Comparison of ENCODE assay signal across 27 cellular contexts in the genomic region with DNA sequence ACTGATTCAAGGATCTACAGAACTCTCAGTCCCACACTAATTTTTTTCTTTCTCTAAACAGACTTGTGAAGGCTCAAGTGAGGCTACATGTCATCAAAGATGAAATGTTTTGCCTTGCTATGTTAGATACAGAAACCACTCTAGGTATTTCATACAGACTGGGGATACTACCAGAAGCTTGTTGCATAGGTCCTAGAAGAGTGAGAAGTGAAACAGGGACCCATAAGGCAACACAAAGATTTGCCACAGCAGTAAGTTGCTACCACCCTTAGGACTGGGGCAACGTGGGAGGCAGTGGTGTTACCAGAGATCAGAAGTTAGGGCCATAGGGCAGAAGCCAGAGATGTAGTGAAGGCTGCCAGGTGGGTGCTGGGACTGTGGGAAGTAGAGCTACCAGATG.
"Had no signal": no experiment of that assay in that cellular context is flagged by ENCODE, and none has a peak within 500 bp of the region (broad histone marks: within the 10 kb centered on the region; RNA-seq: fewer than 3 reads in every experiment).

No MANE protein-coding gene starts in this region.

- H3K4me3 ChIP-seq: pancreas, prostate gland, skin epidermis, uterus had no signal

- DNase-seq: activated CD4-positive, alpha-beta memory T cell treated with anti-CD3 and anti-CD28 coated beads, Interleukin-2, amount 10 ng/mL, durations not matched to agents 7 days and 5 days; activated CD4-positive, alpha-beta T cell treated with anti-CD3 and anti-CD28 coated beads for 1 hour; activated CD4-positive, alpha-beta T cell treated with anti-CD3 and anti-CD28 coated beads, Interleukin-2, amount 10 ng/mL, durations not matched to agents 7 days and 5 days; activated CD8-positive, alpha-beta memory T cell treated with anti-CD3 and anti-CD28 coated beads, Interleukin-2, amount 50 U/mL, for 48 hours; activated gamma-delta T cell treated with Interleukin-2 at 50 U/mL for 16 hours; activated naive CD4-positive, alpha-beta T cell treated with anti-CD3 and anti-CD28 coated beads, Interleukin-2, amount 50 U/mL, for 16 hours; activated T-cell treated with anti-CD3 and anti-CD28 coated beads, Interleukin-2, amount 50 U/mL, for 24 hours; amniotic stem cell; brain microvascular endothelial cell; caudate nucleus; foreskin fibroblast; head of caudate nucleus; midbrain; naive thymus-derived CD4-positive, alpha-beta T cell; pancreas; retina; stimulated activated CD4-positive, alpha-beta T cell treated with anti-CD3 and anti-CD28 coated beads, Interleukin-12 subunit alpha, Interleukin-12 subunit beta, amount 100 ng/mL, for 4 hours; stimulated activated CD4-positive, alpha-beta T cell treated with anti-CD3 and anti-CD28 coated beads, Interleukin-4, amount 100 ng/mL, for 1 hour; T1000; uterus had no signal

- H3K27me3 ChIP-seq: brain microvascular endothelial cell, uterus had no signal

- H3K4me1 ChIP-seq: pancreas, prostate gland, uterus had no signal

- H3K9me3 ChIP-seq: pancreas, prostate gland, uterus had no signal

- H3K27ac ChIP-seq: brain microvascular endothelial cell, pancreas, prostate gland, skin epidermis, uterus had no signal

- FAIRE-seq: pancreas had no signal

- ATAC-seq: activated T-helper 17 cell treated with anti-CD3 and anti-CD28 coated beads, Interleukin-2, amount 50 U/mL, for 72 hours; esophagus mucosa; naive thymus-derived CD4-positive, alpha-beta T cell; pancreas; sciatic nerve; stimulated activated effector memory CD8-positive, alpha-beta T cell treated with anti-CD3 and anti-CD28 coated beads, Interleukin-12 subunit alpha, Interleukin-12 subunit beta, amount 100 ng/mL, for 72 hours; WTC11 had no signal

- H3K36me3 ChIP-seq: brain microvascular endothelial cell, pancreas, prostate gland, uterus had no signal
